1 cellular context compared by ENCODE assay signal in the genomic region with DNA sequence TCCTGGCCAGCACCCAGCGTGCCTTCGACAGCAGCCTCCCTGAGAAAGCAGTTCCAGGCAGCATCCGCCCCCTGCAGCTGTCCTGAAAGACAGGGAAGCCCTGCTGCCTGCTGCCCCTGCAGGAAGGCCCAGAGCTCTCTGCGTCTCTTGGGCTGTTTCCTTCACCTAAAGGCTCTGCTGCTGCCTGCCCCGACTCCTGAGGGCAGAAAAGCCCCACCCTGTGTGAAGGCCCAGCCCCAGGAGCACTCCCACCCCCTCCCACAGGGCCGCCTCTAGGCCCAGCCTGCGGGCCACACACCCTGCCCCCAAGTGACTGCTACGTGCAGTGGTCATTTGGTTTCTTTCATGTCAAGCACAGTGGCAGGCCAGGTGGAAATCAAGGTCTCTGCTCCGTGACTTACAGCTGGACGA.
TF ChIP-seq lines count a peak whose summit lies in the region.

No MANE protein-coding gene starts in this region.

TF ChIP-seq in H1, 55 proteins besides CTCF, POLR2A, EP300 and RAD21:
- TF ChIP-seq EGR1 (IDR thresholded peaks at IDR 0.05; ENCODE audit: borderline replicate concordance, low read depth, low read length) (no peak), GTF2F1 (IDR thresholded peaks at IDR 0.05; ENCODE audit: borderline replicate concordance, low read depth, low read length) (no peak), PHF8 (conservative IDR thresholded peaks at IDR 0.05; ENCODE audit: low read depth, low read length) (no peak)
